In genomic region chr4:61212788-61213187, GRCh38 we compare ENCODE assay signal across 26 cellular contexts. TPM values are rescaled to one million over a fixed set of nuclear protein-coding genes. Genes with fewer than 3 reads are reported as not detected.
"Had no signal": no experiment of that assay in that cellular context is flagged by ENCODE, and none has a peak within 500 bp of the region (broad histone marks: within the 10 kb centered on the region; RNA-seq: fewer than 3 reads in every experiment).

No MANE protein-coding gene starts in this region.

- H3K27me3 ChIP-seq: esophagus muscularis mucosa, foreskin keratinocyte, gastroesophageal sphincter, heart left ventricle, hepatocyte, ovary, right lobe of liver, thyroid gland, upper lobe of left lung, vagina had no signal

- H3K27ac ChIP-seq: esophagus muscularis mucosa, foreskin keratinocyte, gastroesophageal sphincter, heart left ventricle, hepatocyte, ovary, right lobe of liver, thyroid gland, upper lobe of left lung, vagina had no signal

- H3K4me3 ChIP-seq: esophagus muscularis mucosa, gastroesophageal sphincter, heart left ventricle, hepatocyte, ovary, right lobe of liver, thyroid gland, upper lobe of left lung, vagina had no signal

- ATAC-seq: foreskin keratinocyte; gastroesophageal sphincter; heart left ventricle; left lobe of liver; naive thymus-derived CD8-positive, alpha-beta T cell; right lobe of liver; stimulated activated naive B cell treated with anti-CD40 and anti-IgM and Interleukin-4, amounts not matched to agents 10 μg/mL and 1 μg/mL and 100 μg/mL, for 72 hours had no signal

- DNase-seq: cerebellar nuclear complex; cortex of kidney; effector CD4-positive, alpha-beta T cell; foreskin keratinocyte; heart left ventricle; kidney; mesenchymal stem cell; naive thymus-derived CD8-positive, alpha-beta T cell; nephron progenitor cell; occipital lobe; ovary; retina; right lobe of liver; small intestine; stimulated activated CD4-positive, alpha-beta T cell treated with anti-CD3 and anti-CD28 coated beads, Interleukin-15, amount 100 ng/mL, for 24 hours; stimulated activated CD4-positive, alpha-beta T cell treated with anti-CD3 and anti-CD28 coated beads, Interleukin-2, amount 100 ng/mL, for 48 hours; stimulated activated naive B cell treated with anti-CD40 and anti-IgM and Interleukin-4, amounts not matched to agents 10 μg/mL and 1 μg/mL and 100 μg/mL, for 72 hours; thyroid gland; upper lobe of left lung had no signal

- H3K4me1 ChIP-seq: esophagus muscularis mucosa, foreskin keratinocyte, gastroesophageal sphincter, heart left ventricle, right lobe of liver, thyroid gland, upper lobe of left lung, vagina had no signal

- H3K36me3 ChIP-seq: esophagus muscularis mucosa, gastroesophageal sphincter, heart left ventricle, ovary, right lobe of liver, thyroid gland, upper lobe of left lung, vagina had no signal

- H3K9me3 ChIP-seq: esophagus muscularis mucosa, gastroesophageal sphincter, heart left ventricle, ovary, right lobe of liver, thyroid gland, vagina had no signal

RNA-seq across cellular contexts. Expression of gene ADGRL3, which starts 12.7 kb away (rescaled TPM):
- total RNA-seq: endothelial cell of umbilical vein; naive thymus-derived CD8-positive, alpha-beta T cell; pulmonary artery endothelial cell had no signal
